1 cellular context compared by ENCODE assay signal in the genomic region with DNA sequence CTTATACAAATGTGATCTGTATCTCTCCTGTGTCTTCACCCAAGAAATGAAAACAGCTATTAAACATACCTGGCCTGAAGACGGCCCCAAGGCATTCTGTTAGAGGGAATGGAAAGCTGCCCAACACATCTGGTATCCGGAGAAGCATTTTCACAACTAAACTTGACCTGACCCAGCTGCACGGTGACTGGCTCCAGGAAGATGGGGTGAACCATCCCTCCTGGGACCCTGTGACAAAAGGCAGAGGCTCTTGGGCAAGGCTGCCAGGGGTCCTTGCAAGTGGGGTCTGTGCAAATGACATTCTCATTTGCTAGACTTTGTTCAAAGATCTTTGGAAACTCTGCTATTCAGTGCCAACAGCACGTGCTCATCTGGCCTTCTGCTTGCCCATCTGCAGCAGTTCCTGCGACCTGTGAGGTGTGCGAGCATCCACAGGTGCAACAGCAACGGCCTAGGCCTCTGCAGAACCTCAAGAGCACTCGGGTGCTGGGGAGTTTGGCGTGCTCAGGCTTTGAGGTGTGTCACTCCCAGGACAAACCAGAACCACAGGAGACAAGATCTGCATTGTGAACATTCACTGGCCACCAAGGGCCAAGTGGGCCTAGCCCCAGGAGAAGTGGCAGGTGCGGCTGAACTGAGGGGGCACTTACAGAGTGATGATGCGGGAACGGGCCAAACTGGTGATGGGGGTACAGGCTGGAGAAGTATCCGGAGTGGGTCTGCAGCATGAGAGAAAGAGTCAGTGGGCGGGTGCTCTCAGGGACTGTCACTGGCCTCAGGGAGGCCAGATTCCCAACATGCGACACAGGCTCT.
TF ChIP-seq lines count a peak whose summit lies in the region.

No MANE protein-coding gene starts in this region.

TF ChIP-seq in HEK293T, 16 proteins besides CTCF, POLR2A, EP300 and RAD21 (continued from another document):
- no peak for TF ChIP-seq FOXM1 (IDR thresholded peaks at IDR 0.05; ENCODE audit: borderline replicate concordance)
